Comparison of ENCODE assay signal across 13 cellular contexts in the genomic region with DNA sequence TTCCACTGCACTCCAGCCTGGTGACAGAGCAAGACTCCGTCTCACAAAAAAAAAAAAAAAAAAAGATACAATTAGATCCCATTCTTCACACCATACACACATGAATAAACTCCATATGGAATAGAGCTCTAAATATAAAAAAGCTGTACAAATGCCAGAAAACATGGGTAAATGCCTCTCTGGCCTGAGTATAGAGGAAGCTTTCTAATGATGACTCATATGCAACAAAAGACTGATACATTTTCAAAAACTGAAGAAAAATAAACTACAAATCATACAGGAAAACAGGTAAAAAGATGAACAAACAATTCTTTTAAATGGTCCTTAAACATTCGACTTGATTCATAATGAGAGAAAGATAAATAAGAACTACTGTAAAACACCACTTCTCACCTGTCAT. TPM values are rescaled to one million over a fixed set of nuclear protein-coding genes. Genes with fewer than 3 reads are reported as not detected.
DNase-seq lines count a peak whose midpoint lies in the region; ATAC-seq and TF ChIP-seq lines count a peak whose summit lies in the region.
"Had no signal": no experiment of that assay in that cellular context is flagged by ENCODE, and none has a peak within 500 bp of the region (broad histone marks: within the 10 kb centered on the region; RNA-seq: fewer than 3 reads in every experiment).

No MANE protein-coding gene starts in this region.

- peaks cover 6% of the 10 kb centered on the region for H3F3A ChIP-seq in PC-3 (ENCODE audit: low read length, unreplicated experiment)

- no peak overlapping the region for H2AFZ ChIP-seq in PC-3 (ENCODE audit: low read length)
- H2AFZ ChIP-seq: GM23338 had no signal

- H3K9me3 ChIP-seq in PC-3 (ENCODE audit: low read length) = peaks cover 32% of the 10 kb centered on the region

- CTCF ChIA-PET in PC-3 (lab: Charles Lee) = interaction anchor here (0.6 to 0.7 kb wide), 3 partner anchors 39 to 321 kb away, joined by 3 read pairs; no protein-coding TSS in a partner anchor

- no peak overlapping the region for H3K9ac ChIP-seq in PC-3 (ENCODE audit: low read length)
- H3K9ac ChIP-seq: BLaER1 had no signal

- peak; percentile 92 for ATAC-seq in PC-3
- ATAC-seq in GM21390 (IDR thresholded peaks at IDR 0.05; ENCODE audit: unreplicated experiment) = no peak
- no peak for ATAC-seq in HG03432 (IDR thresholded peaks at IDR 0.05; ENCODE audit: unreplicated experiment)
- ATAC-seq: GM23338 had no signal

- DNase-seq in ELR (ENCODE audit: low read depth) (peak; percentile 34), PC-3 (peak; percentile 54), fibroblast of pulmonary artery (ENCODE audit: low read depth) (peak; percentile 32), SHP77 (lab: John Stamatoyannopoulos, UW) (no peak)
- DNase-seq: AML-193; CD8-positive, alpha-beta memory T cell; DMS53; H9 had no signal

- BruUV-seq in PC-3 (replicated peaks; lab: Mats Ljungman, UMichigan) = no TSS peak

- H3K79me2 ChIP-seq in PC-3 (ENCODE audit: low read length) = 0 out of 2 replicates have a peak, but pooled peaks cover 4% of the 10 kb centered on the region

- peaks cover 7% of the 10 kb centered on the region for H3K4me1 ChIP-seq in PC-3 (ENCODE audit: insufficient read depth, low read length)
- H3K4me1 ChIP-seq: BLaER1 had no signal

- intact Hi-C loops in PC-3 (cut with micrococcal nuclease) = no loop called here

- H3K4me3 ChIP-seq in PC-3 (ENCODE audit: low read length) (no peak overlapping the region), fibroblast of pulmonary artery (replicated peaks; ENCODE audit: low read depth, low read length) (no peak overlapping the region)
- H3K4me3 ChIP-seq: BLaER1, GM23338 had no signal

- H3K36me3 ChIP-seq in PC-3 (ENCODE audit: low read depth, low read length) = peaks cover 48% of the 10 kb centered on the region

- H3K9me2 ChIP-seq in PC-3 (replicated peaks; ENCODE audit: low read length) = no peaks in the 10 kb centered on the region

- POLR2A ChIA-PET in PC-3 (lab: Charles Lee; ENCODE audit: unreplicated experiment) = interaction anchor here (0.6 to 1.0 kb wide), 3 partner anchors 8 to 336 kb away, joined by 4 to 7 read pairs (median 4); no protein-coding TSS in a partner anchor

- H3K4me2 ChIP-seq in PC-3 (ENCODE audit: low read length) = peak overlapping the region; percentile 6; the same call in 1 of the 2 replicates
- H3K4me2 ChIP-seq: BLaER1, GM23338 had no signal

- H3K27ac ChIP-seq in PC-3 (ENCODE audit: low read length) = no peak overlapping the region
- H3K27ac ChIP-seq: BLaER1 had no signal

- H4K20me1 ChIP-seq in PC-3 (ENCODE audit: low read length) = peaks cover 6% of the 10 kb centered on the region; the same call in 1 of the 2 replicates

- no peak for TF ChIP-seq CTCF in PC-3 (conservative IDR thresholded peaks at IDR 0.05; ENCODE audit: low read depth, low read length)
- no peak for TF ChIP-seq CTCF in fibroblast of pulmonary artery (IDR thresholded peaks at IDR 0.05; ENCODE audit: low read length, missing control alignments)

- no peaks in the 10 kb centered on the region for H3K27me3 ChIP-seq in PC-3 (ENCODE audit: low read length)
- H3K27me3 ChIP-seq: BLaER1 had no signal

RNA-seq across cellular contexts. Expression of a gene that starts 8.6 kb away (rescaled TPM):
- total RNA-seq in PC-3 (2014; rRNA removed) = 16.6 and 24.3 TPM in 2 replicates

RNA-seq across cellular contexts. Expression of a gene that starts 46.4 kb away (rescaled TPM):
- total RNA-seq in PC-3 (2014; rRNA removed) = 0.23 TPM in 1 of 2 replicates, not detected in the other
- total RNA-seq: A673, GM23338 had no signal

RNA-seq across cellular contexts. Expression of a gene that starts 49.9 kb away (rescaled TPM):
- total RNA-seq in PC-3 (2014; rRNA removed) = 104 and 132 TPM in 2 replicates

Comparison
In these comparisons a context has a peak if more than half of its experiments do, and no peak if none do; other contexts are left out.
1. DNase-seq: peak in ELR (single experiment), PC-3 (single experiment) and fibroblast of pulmonary artery (single experiment); none in SHP77 (0 of 2).